In the genomic region with DNA sequence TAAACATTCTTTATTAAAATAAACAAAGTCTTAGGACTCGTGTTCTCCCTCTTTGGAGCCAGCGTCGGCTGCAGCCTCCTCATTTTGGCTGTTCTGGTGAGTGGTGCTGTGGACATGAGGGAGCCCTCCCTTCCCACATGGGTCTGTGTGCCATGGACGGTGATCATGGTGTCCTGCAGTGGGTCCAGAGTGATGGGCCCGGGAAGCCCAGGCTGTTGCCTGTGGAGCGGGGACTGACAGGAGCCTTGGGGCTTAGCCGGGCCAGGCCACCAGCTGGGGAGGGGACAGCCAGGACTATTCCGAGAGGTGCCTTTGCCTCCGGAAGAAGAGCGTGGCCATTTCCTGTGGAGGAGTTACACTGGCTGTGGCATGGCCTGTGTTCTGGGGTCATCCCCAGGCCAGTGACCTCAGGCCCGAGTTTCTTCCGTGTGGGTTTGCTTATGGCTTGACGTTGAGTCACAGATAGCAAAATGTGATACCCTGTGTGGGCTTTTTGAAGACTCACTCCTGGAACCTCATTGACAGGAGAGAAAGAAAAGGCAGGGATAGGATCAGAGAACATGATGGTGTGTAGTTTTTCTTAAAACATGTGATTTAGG, we compare ENCODE assay signal across 1 cellular context.
A peak's percentile ranks its signal among the peaks of the same experiment; 100 is the strongest.
TF ChIP-seq lines count a peak whose summit lies in the region.

No MANE protein-coding gene starts in this region.

TF ChIP-seq in H1, 55 proteins besides CTCF, POLR2A, EP300 and RAD21:
- peak; percentile 56; the same call in 1 of the 2 replicates for TF ChIP-seq POLR2AphosphoS5 (IDR thresholded peaks at IDR 0.05; ENCODE audit: low read depth, low read length)
- TF ChIP-seq RBBP5 (IDR thresholded peaks at IDR 0.05; ENCODE audit: borderline replicate concordance, low read depth, low read length): no peak
